In genomic region chr19:11767633-11768133, GRCh38 we compare ENCODE assay signal across 8 cellular contexts. TPM values are rescaled to one million over a fixed set of nuclear protein-coding genes. Genes with fewer than 3 reads are reported as not detected.
DNase-seq lines count a peak whose midpoint lies in the region; ATAC-seq and TF ChIP-seq lines count a peak whose summit lies in the region.

No MANE protein-coding gene starts in this region.

- H3K27me3 ChIP-seq in OCI-LY3 (ENCODE audit: low read depth, low read length), result no peaks in the 10 kb centered on the region
- H3K27me3 ChIP-seq in right atrium auricular region, result no peaks in the 10 kb centered on the region
- H3K27me3 ChIP-seq in psoas muscle (ENCODE audit: insufficient read depth in 3 of 3, low read length in 2 of 3), result no peaks in the 10 kb centered on the region

- H3K4me3 Mint-ChIP-seq in activated naive CD8-positive, alpha-beta T cell treated with anti-CD3 and anti-CD28 coated beads, Interleukin-2, amount 10 ng/mL, durations not matched to agents 7 days and 5 days, result peak overlapping the region; percentile 98

- ATAC-seq in GM21825 (IDR thresholded peaks at IDR 0.05; ENCODE audit: unreplicated experiment) (peak; percentile 41), psoas muscle (peak in 2 of 4 donors; percentile 29 to 38)
- ATAC-seq in activated naive CD8-positive, alpha-beta T cell treated with anti-CD3 and anti-CD28 coated beads, Interleukin-2, amount 10 ng/mL, durations not matched to agents 7 days and 5 days (ENCODE audit: low read depth), result no peak

- peaks cover 30% of the 10 kb centered on the region for H3K36me3 Mint-ChIP-seq in activated naive CD8-positive, alpha-beta T cell treated with anti-CD3 and anti-CD28 coated beads, Interleukin-2, amount 10 ng/mL, durations not matched to agents 7 days and 5 days

- peaks cover 34% of the 10 kb centered on the region for H3K9me3 Mint-ChIP-seq in activated naive CD8-positive, alpha-beta T cell treated with anti-CD3 and anti-CD28 coated beads, Interleukin-2, amount 10 ng/mL, durations not matched to agents 7 days and 5 days

- 2% methylated on average over 20 of the region's 20 CpGs for WGBS in psoas muscle, 3 donors

- H3K36me3 ChIP-seq in OCI-LY3 (replicated peaks; ENCODE audit: low read depth, low read length) (peaks cover 26% of the 10 kb centered on the region), right atrium auricular region (no peaks in the 10 kb centered on the region), psoas muscle (ENCODE audit: insufficient read depth in 1 of 2, low read depth in 1 of 2) (no peaks in the 10 kb centered on the region)

- H3K4me3 ChIP-seq in OCI-LY3 (ENCODE audit: low read length) (peak overlapping the region; percentile 80), right atrium auricular region (peak overlapping the region; percentile 78 to 93), psoas muscle (peak overlapping the region; percentile 86)

- peak overlapping the region; percentile 85 for H3K4me2 ChIP-seq in OCI-LY3 (ENCODE audit: low read length)

- H3K79me2 ChIP-seq in OCI-LY3 (ENCODE audit: low read length), result peaks cover 29% of the 10 kb centered on the region

- H3K27me3 Mint-ChIP-seq in activated naive CD8-positive, alpha-beta T cell treated with anti-CD3 and anti-CD28 coated beads, Interleukin-2, amount 10 ng/mL, durations not matched to agents 7 days and 5 days, result no peaks in the 10 kb centered on the region

- peak overlapping the region; percentile 60; the same call in 1 of the 2 replicates for H2AFZ ChIP-seq in OCI-LY3 (ENCODE audit: low read depth, low read length)

- peak; percentile 33 for DNase-seq in Daoy (ENCODE audit: low read depth)
- DNase-seq in activated naive CD8-positive, alpha-beta T cell treated with anti-CD3 and anti-CD28 coated beads, Interleukin-2, amount 10 ng/mL, durations not matched to agents 7 days and 5 days, result peak; percentile 48
- peak; percentile 58 for DNase-seq in right atrium auricular region (ENCODE audit: low spot score)
- DNase-seq in psoas muscle, result peak; percentile 21 to 64
- DNase-seq in effector CD8-positive, alpha-beta T cell (lab: John Stamatoyannopoulos, UW), result no peak
- no peak for DNase-seq in NCI-H2107 treated with DMSO at 0.1 percent for 48 hours (lab: John Stamatoyannopoulos, UW; ENCODE audit: unreplicated experiment)

- peaks cover 18% of the 10 kb centered on the region for H3K4me1 Mint-ChIP-seq in activated naive CD8-positive, alpha-beta T cell treated with anti-CD3 and anti-CD28 coated beads, Interleukin-2, amount 10 ng/mL, durations not matched to agents 7 days and 5 days

- H3K9ac ChIP-seq in OCI-LY3 (ENCODE audit: low read length), result peak overlapping the region; percentile 79

- peak overlapping the region; percentile 88 for H3K27ac Mint-ChIP-seq in activated naive CD8-positive, alpha-beta T cell treated with anti-CD3 and anti-CD28 coated beads, Interleukin-2, amount 10 ng/mL, durations not matched to agents 7 days and 5 days

- no peaks in the 10 kb centered on the region for H4K20me1 ChIP-seq in OCI-LY3 (ENCODE audit: insufficient read depth, low read length)

- TF ChIP-seq CTCF in OCI-LY3 (IDR thresholded peaks at IDR 0.05; ENCODE audit: low read depth, low read length), result no peak
- no peak for TF ChIP-seq CTCF in right atrium auricular region (IDR thresholded peaks at IDR 0.05)
- no peak for TF ChIP-seq CTCF in psoas muscle (IDR thresholded peaks at IDR 0.05)

- POLR2A ChIA-PET in activated naive CD8-positive, alpha-beta T cell treated with anti-CD3 and anti-CD28 coated beads, Interleukin-2, amount 10 ng/mL, durations not matched to agents 7 days and 5 days (lab: Charles Lee), result interaction anchor here (1.6 kb wide), 1 partner anchor 673 kb away, joined by 4 read pairs; the partner anchor contains the start of gene ZNF443

- intact Hi-C loops in psoas muscle (cut with DNase I), result loop anchor here in 1 of 2 donors (2.0 kb wide), 1 partner anchor 29 kb away; the partner anchor contains the start of gene ZNF823

- H3K27ac ChIP-seq in OCI-LY3 (ENCODE audit: low read length) (peak overlapping the region; percentile 36; the same call in 1 of the 2 replicates), right atrium auricular region (peak overlapping the region; percentile 92 to 94), psoas muscle (peak overlapping the region; percentile 95)

- H3K4me1 ChIP-seq in OCI-LY3 (ENCODE audit: low read length) (peaks cover 12% of the 10 kb centered on the region), right atrium auricular region (peaks cover 0 to 20% of the 10 kb centered on the region in 2 donors), psoas muscle (peaks cover 5% of the 10 kb centered on the region)

- H3K9me3 ChIP-seq in OCI-LY3 (ENCODE audit: insufficient read depth, low read length), result peaks cover 15% of the 10 kb centered on the region
- H3K9me3 ChIP-seq in right atrium auricular region, result peaks cover 0 to 18% of the 10 kb centered on the region in 2 donors
- peaks cover 7% of the 10 kb centered on the region for H3K9me3 ChIP-seq in psoas muscle

RNA-seq across cellular contexts. Expression of gene ZNF441, which starts 0.9 kb away (rescaled TPM):
- total RNA-seq in Daoy (2014; rRNA removed; shearing (Covaris generic)), result 2.3 and 4.1 TPM in 2 replicates
- total RNA-seq in activated naive CD8-positive, alpha-beta T cell treated with anti-CD3 and anti-CD28 coated beads, Interleukin-2, amount 10 ng/mL, durations not matched to agents 7 days and 5 days, result 10 to 100 TPM; 15.0 to 15.5 TPM
- total RNA-seq in right atrium auricular region (1 to 10 TPM; 2.0 to 3.4 TPM), psoas muscle (1 to 10 TPM; 1.8 to 4.7 (median 2.3) TPM)
- polyA plus RNA-seq in psoas muscle, result 1 to 10 TPM; 1.3 to 2.8 (median 1.5) TPM

RNA-seq across cellular contexts. Expression of gene ZNF823, which starts 28.9 kb away (rescaled TPM):
- 4.5 and 8.6 TPM in 2 replicates for total RNA-seq in Daoy (2014; rRNA removed; shearing (Covaris generic))
- total RNA-seq in activated naive CD8-positive, alpha-beta T cell treated with anti-CD3 and anti-CD28 coated beads, Interleukin-2, amount 10 ng/mL, durations not matched to agents 7 days and 5 days, result 1 to 10 TPM; 6.5 TPM
- 1 to 10 TPM; 2.6 to 4.0 TPM for total RNA-seq in right atrium auricular region
- 1 to 10 TPM; 1.5 to 4.3 (median 2.2) TPM for total RNA-seq in psoas muscle
- 1 to 10 TPM; 1.6 to 3.9 (median 2.5) TPM for polyA plus RNA-seq in psoas muscle

RNA-seq across cellular contexts. Expression of gene ZNF491, which starts 30.6 kb away (rescaled TPM):
- 0.23 and 5.3 TPM in 2 replicates for total RNA-seq in Daoy (2014; rRNA removed; shearing (Covaris generic))
- 1 to 10 TPM; 3.1 to 3.6 TPM for total RNA-seq in activated naive CD8-positive, alpha-beta T cell treated with anti-CD3 and anti-CD28 coated beads, Interleukin-2, amount 10 ng/mL, durations not matched to agents 7 days and 5 days
- 1 to 10 TPM; 1.6 to 6.2 TPM for total RNA-seq in right atrium auricular region
- total RNA-seq in psoas muscle, result 1 to 10 TPM in 2 of 4 donors, under 1 TPM in 2; 0.66 to 1.9 (median 1.1) TPM
- polyA plus RNA-seq in psoas muscle, result 1 to 10 TPM in 1 of 3 donors, under 1 TPM in 2; 0.44 to 1.2 (median 0.53) TPM

RNA-seq across cellular contexts. Expression of gene ZNF440, which starts 46.4 kb away (rescaled TPM):
- 2.9 and 5.2 TPM in 2 replicates for total RNA-seq in Daoy (2014; rRNA removed; shearing (Covaris generic))
- 10 to 100 TPM; 16.5 to 17.5 TPM for total RNA-seq in activated naive CD8-positive, alpha-beta T cell treated with anti-CD3 and anti-CD28 coated beads, Interleukin-2, amount 10 ng/mL, durations not matched to agents 7 days and 5 days
- 1 to 10 TPM; 3.4 to 4.5 TPM for total RNA-seq in right atrium auricular region
- total RNA-seq in psoas muscle, result 1 to 10 TPM; 2.4 to 5.0 (median 4.0) TPM
- 1 to 10 TPM; 1.1 to 5.0 (median 2.8) TPM for polyA plus RNA-seq in psoas muscle

Comparison
In these comparisons a context has a peak if more than half of its experiments do, and no peak if none do; other contexts are left out.
1. DNase-seq: peak in Daoy (single experiment), activated naive CD8-positive, alpha-beta T cell treated with anti-CD3 and anti-CD28 coated beads, Interleukin-2, amount 10 ng/mL, durations not matched to agents 7 days and 5 days (single experiment), right atrium auricular region (single experiment) and psoas muscle (2 of 2); none in effector CD8-positive, alpha-beta T cell (single experiment) and NCI-H2107 treated with DMSO at 0.1 percent for 48 hours (single experiment).
2. H3K27ac ChIP-seq: peak in every context shown above with its lines; median percentile 95 in psoas muscle; 93 in right atrium auricular region; 36 in OCI-LY3.
3. Peak in every context shown above with its lines, with median percentiles within 50 percentile points of each other: H3K4me3 ChIP-seq.